In the genomic region with DNA sequence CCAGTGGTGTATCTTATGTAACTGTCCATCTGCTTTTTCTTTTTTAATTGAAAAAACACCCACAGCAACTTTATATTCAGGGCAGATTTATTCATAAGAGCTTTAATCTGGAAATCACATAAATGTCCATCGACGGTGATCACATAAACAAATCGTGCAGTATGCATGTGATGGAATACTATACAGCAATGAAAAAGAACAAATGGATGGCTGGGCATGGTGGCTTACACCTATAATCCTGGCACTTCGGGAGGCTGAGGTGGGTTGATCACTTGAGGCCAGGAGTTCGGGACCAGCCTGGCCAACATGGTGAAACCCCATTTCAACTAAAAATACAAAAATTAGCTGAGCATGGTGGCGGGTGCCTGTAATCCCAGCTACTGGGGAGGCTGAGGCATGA, we compare ENCODE assay signal across 24 cellular contexts. TPM values are rescaled to one million over a fixed set of nuclear protein-coding genes. Genes with fewer than 3 reads are reported as not detected.
"Had no signal": no experiment of that assay in that cellular context is flagged by ENCODE, and none has a peak within 500 bp of the region (broad histone marks: within the 10 kb centered on the region; RNA-seq: fewer than 3 reads in every experiment).

No MANE protein-coding gene starts in this region.

- H3K36me3 Mint-ChIP-seq: activated naive CD4-positive, alpha-beta T cell treated with anti-CD3 and anti-CD28 coated beads, Interleukin-2, amount 10 ng/mL, durations not matched to agents 7 days and 5 days; activated naive CD8-positive, alpha-beta T cell treated with anti-CD3 and anti-CD28 coated beads for 36 hours; T-cell had no signal

- H3K36me3 ChIP-seq: brain microvascular endothelial cell had no signal

- H3K4me3 Mint-ChIP-seq: activated CD4-positive, alpha-beta memory T cell treated with anti-CD3 and anti-CD28 coated beads, Interleukin-2, amount 10 ng/mL, durations not matched to agents 7 days and 5 days; activated CD4-positive, alpha-beta T cell treated with anti-CD3 and anti-CD28 coated beads for 36 hours; activated naive CD4-positive, alpha-beta T cell treated with anti-CD3 and anti-CD28 coated beads, Interleukin-2, amount 10 ng/mL, durations not matched to agents 7 days and 5 days; activated naive CD8-positive, alpha-beta T cell treated with anti-CD3 and anti-CD28 coated beads for 36 hours; activated T-cell treated with anti-CD3 and anti-CD28 coated beads, Interleukin-2, amount 50 U/mL, for 72 hours; T-cell had no signal

- H3K27ac ChIP-seq: brain microvascular endothelial cell, SK-N-MC, VCaP had no signal

- H3K4me1 Mint-ChIP-seq: activated CD4-positive, alpha-beta memory T cell treated with anti-CD3 and anti-CD28 coated beads, Interleukin-2, amount 10 ng/mL, durations not matched to agents 7 days and 5 days; activated CD4-positive, alpha-beta T cell treated with anti-CD3 and anti-CD28 coated beads for 36 hours; activated naive CD4-positive, alpha-beta T cell treated with anti-CD3 and anti-CD28 coated beads, Interleukin-2, amount 10 ng/mL, durations not matched to agents 7 days and 5 days; activated naive CD8-positive, alpha-beta T cell treated with anti-CD3 and anti-CD28 coated beads for 36 hours; T-cell had no signal

- H3K27ac Mint-ChIP-seq: activated CD4-positive, alpha-beta memory T cell treated with anti-CD3 and anti-CD28 coated beads, Interleukin-2, amount 10 ng/mL, durations not matched to agents 7 days and 5 days; activated CD4-positive, alpha-beta T cell treated with anti-CD3 and anti-CD28 coated beads for 36 hours; activated naive CD4-positive, alpha-beta T cell treated with anti-CD3 and anti-CD28 coated beads, Interleukin-2, amount 10 ng/mL, durations not matched to agents 7 days and 5 days; activated naive CD8-positive, alpha-beta T cell treated with anti-CD3 and anti-CD28 coated beads for 36 hours; activated T-cell treated with anti-CD3 and anti-CD28 coated beads, Interleukin-2, amount 50 U/mL, for 72 hours; activated T-helper 2 cell treated with anti-CD3 and anti-CD28 coated beads, Interferon-gamma antibody, Interleukin-2, Interleukin-4, amounts not matched to agents 10 μg/mL and 5 μg/mL and 100 μg/mL, durations not matched to agents 14 hours and 24 hours and 36 hours; T-cell had no signal

- H3K9me3 Mint-ChIP-seq: activated CD4-positive, alpha-beta memory T cell treated with anti-CD3 and anti-CD28 coated beads, Interleukin-2, amount 10 ng/mL, durations not matched to agents 7 days and 5 days; activated naive CD4-positive, alpha-beta T cell treated with anti-CD3 and anti-CD28 coated beads, Interleukin-2, amount 10 ng/mL, durations not matched to agents 7 days and 5 days; activated naive CD8-positive, alpha-beta T cell treated with anti-CD3 and anti-CD28 coated beads for 36 hours; activated T-cell treated with anti-CD3 and anti-CD28 coated beads, Interleukin-2, amount 50 U/mL, for 72 hours; activated T-helper 2 cell treated with anti-CD3 and anti-CD28 coated beads, Interferon-gamma antibody, Interleukin-2, Interleukin-4, amounts not matched to agents 10 μg/mL and 5 μg/mL and 100 μg/mL, durations not matched to agents 14 hours and 24 hours and 36 hours had no signal

- H3K27me3 Mint-ChIP-seq: activated CD4-positive, alpha-beta memory T cell treated with anti-CD3 and anti-CD28 coated beads, Interleukin-2, amount 10 ng/mL, durations not matched to agents 7 days and 5 days; activated CD4-positive, alpha-beta T cell treated with anti-CD3 and anti-CD28 coated beads for 36 hours; activated naive CD4-positive, alpha-beta T cell treated with anti-CD3 and anti-CD28 coated beads, Interleukin-2, amount 10 ng/mL, durations not matched to agents 7 days and 5 days; activated naive CD8-positive, alpha-beta T cell treated with anti-CD3 and anti-CD28 coated beads for 36 hours had no signal

- H3K4me3 ChIP-seq: SK-N-MC had no signal

- DNase-seq: activated CD4-positive, alpha-beta memory T cell treated with anti-CD3 and anti-CD28 coated beads, Interleukin-2, amount 10 ng/mL, durations not matched to agents 7 days and 5 days; activated CD4-positive, alpha-beta T cell treated with anti-CD3 and anti-CD28 coated beads for 36 hours; activated CD4-positive, alpha-beta T cell treated with anti-CD3 and anti-CD28 coated beads, Interleukin-2, amount 50 U/mL, for 1 hour; activated CD4-positive, CD25-positive, alpha-beta regulatory T cell; activated gamma-delta T cell treated with Interleukin-2 at 50 U/mL for 16 hours; activated naive CD4-positive, alpha-beta T cell treated with anti-CD3 and anti-CD28 coated beads, Interleukin-2, amount 10 ng/mL, durations not matched to agents 7 days and 5 days; activated naive CD8-positive, alpha-beta T cell treated with anti-CD3 and anti-CD28 coated beads for 36 hours; activated T-cell treated with anti-CD3 and anti-CD28 coated beads, Interleukin-2, amount 50 U/mL, for 72 hours; brain microvascular endothelial cell; cerebellar nuclear complex; KG1; NCI-H1048; NCI-H146; NCI-H187 treated with DMSO at 0.1 percent for 48 hours; NCI-H345; NCI-H510A; NCI-H526 treated with DMSO at 0.1 percent for 48 hours; T-cell; T-helper 2 cell; T1000 had no signal

- ATAC-seq: activated CD4-positive, alpha-beta T cell treated with anti-CD3 and anti-CD28 coated beads for 36 hours; activated T-cell treated with anti-CD3 and anti-CD28 coated beads, Interleukin-2, amount 50 U/mL, for 72 hours; Right ventricle myocardium inferior; T-cell had no signal

RNA-seq across cellular contexts. Expression of a gene that starts 39.1 kb away (rescaled TPM):
- total RNA-seq: activated CD4-positive, alpha-beta T cell treated with anti-CD3 and anti-CD28 coated beads for 36 hours; activated naive CD8-positive, alpha-beta T cell treated with anti-CD3 and anti-CD28 coated beads for 36 hours; T-cell had no signal
